25 cellular contexts compared by ENCODE assay signal in genomic region chr2:10337449-10337848, GRCh38. TPM values are rescaled to one million over a fixed set of nuclear protein-coding genes. Genes with fewer than 3 reads are reported as not detected.
DNase-seq lines count a peak whose midpoint lies in the region; ATAC-seq, FAIRE-seq and TF ChIP-seq lines count a peak whose summit lies in the region.
"Had no signal": no experiment of that assay in that cellular context is flagged by ENCODE, and none has a peak within 500 bp of the region (broad histone marks: within the 10 kb centered on the region; RNA-seq: fewer than 3 reads in every experiment).

No MANE protein-coding gene starts in this region.

- no peaks in the 10 kb centered on the region for H3K9me2 ChIP-seq in GM23338 (ENCODE audit: insufficient read depth)

- H3K27me3 ChIP-seq in HepG2 (ENCODE audit: control insufficient read depth in 1 of 2, insufficient read depth in 2 of 2, low read length in 2 of 2) (no peaks in the 10 kb centered on the region), right lobe of liver (no peaks in the 10 kb centered on the region), neural progenitor cell (no peaks in the 10 kb centered on the region), GM23338 (ENCODE audit: insufficient read depth) (no peaks in the 10 kb centered on the region)

- intact Hi-C loops in HepG2 (cut with micrococcal nuclease; ENCODE audit: unreplicated experiment) (no loop called here), right lobe of liver (cut with DNase I) (no loop called here)

- H3K4me3 Mint-ChIP-seq in activated T-helper 17 cell treated with anti-CD3 and anti-CD28 coated beads, Interleukin-2, amount 50 U/mL, for 72 hours = no peak overlapping the region
- no peak overlapping the region for H3K4me3 Mint-ChIP-seq in neural progenitor cell
- H3K4me3 Mint-ChIP-seq in GM23338 = no peak overlapping the region
- H3K4me3 Mint-ChIP-seq: HFFc6, IgD-negative memory B cell had no signal

- in situ Hi-C loops in HepG2 (cut with HindIII; ENCODE audit: extremely low pct_ligation_motif_present, low pct_unique_long_range_greater_than_20kb) = no loop called here

- no peak overlapping the region for H2AFZ ChIP-seq in HepG2 (ENCODE audit: low read length)
- H2AFZ ChIP-seq in neural progenitor cell (replicated peaks) = no peak overlapping the region
- H2AFZ ChIP-seq in GM23338 = no peak overlapping the region

- H3K9me3 Mint-ChIP-seq in activated T-helper 17 cell treated with anti-CD3 and anti-CD28 coated beads, Interleukin-2, amount 50 U/mL, for 72 hours = no peaks in the 10 kb centered on the region
- H3K9me3 Mint-ChIP-seq in neural progenitor cell (peaks cover 5% of the 10 kb centered on the region), GM23338 (peaks cover 7% of the 10 kb centered on the region; the same call in 2 of the 3 replicates)

- H3K9me3 ChIP-seq in HepG2 (ENCODE audit: low read length) (peaks cover 7% of the 10 kb centered on the region; the same call in 1 of the 2 replicates), right lobe of liver (no peaks in the 10 kb centered on the region), neural progenitor cell (ENCODE audit: low read depth) (no peaks in the 10 kb centered on the region)

- no peak for ATAC-seq in HepG2
- ATAC-seq in right lobe of liver = no peak
- ATAC-seq in activated T-helper 17 cell treated with anti-CD3 and anti-CD28 coated beads, Interleukin-2, amount 50 U/mL, for 72 hours (replicated peaks) = no peak
- no peak for ATAC-seq in GM23338
- no peak for ATAC-seq in GM18861 (IDR thresholded peaks at IDR 0.05; ENCODE audit: unreplicated experiment)
- ATAC-seq: Right ventricle myocardium inferior had no signal

- H3K9ac ChIP-seq in HepG2 (ENCODE audit: insufficient read depth, low read depth, low read length) (no peak overlapping the region), neural progenitor cell (no peak overlapping the region)

- H3F3A ChIP-seq in neural progenitor cell (ENCODE audit: low read depth) (peaks cover 7% of the 10 kb centered on the region), GM23338 (replicated peaks; ENCODE audit: low read depth) (no peaks in the 10 kb centered on the region)

- peak overlapping the region; percentile 13 for H3K27ac Mint-ChIP-seq in activated T-helper 17 cell treated with anti-CD3 and anti-CD28 coated beads, Interleukin-2, amount 50 U/mL, for 72 hours
- peak overlapping the region; percentile 55 for H3K27ac Mint-ChIP-seq in neural progenitor cell
- no peak overlapping the region for H3K27ac Mint-ChIP-seq in GM23338
- H3K27ac Mint-ChIP-seq: HFFc6 had no signal

- TF ChIP-seq EP300 in HepG2 (IDR thresholded peaks at IDR 0.05; ENCODE audit: low read depth in 2 of 2, low read length in 2 of 2) (no peak), HepG2 (CRISPR knock-in tag; IDR thresholded peaks at IDR 0.05; ENCODE audit: borderline replicate concordance) (no peak)

- H3K36me3 ChIP-seq in HepG2 (replicated peaks in 1 of 2; ENCODE audit: control insufficient read depth in 1 of 2, insufficient read depth in 2 of 2, low read length in 2 of 2) (peaks cover 2 to 10% of the 10 kb centered on the region in 2 experiments; a peak in 3 of 5 replicates), right lobe of liver (no peaks in the 10 kb centered on the region), neural progenitor cell (no peaks in the 10 kb centered on the region), GM23338 (ENCODE audit: insufficient read depth) (no peaks in the 10 kb centered on the region)

- H3K4me2 ChIP-seq in HepG2 (ENCODE audit: low read depth, low read length) = no peak overlapping the region
- H3K4me2 ChIP-seq in neural progenitor cell = no peak overlapping the region
- no peak overlapping the region for H3K4me2 ChIP-seq in GM23338

- no TSS peak for BruUV-seq in HepG2 (replicated peaks; lab: Mats Ljungman, UMichigan)

- FAIRE-seq in HepG2 (lab: Jason Lieb, UNC) = no peak
- FAIRE-seq: A204.1, GM12892, H54, HTR-8/SVneo, RCC 7860 had no signal

- peaks cover 77% of the 10 kb centered on the region for H3K36me3 Mint-ChIP-seq in activated T-helper 17 cell treated with anti-CD3 and anti-CD28 coated beads, Interleukin-2, amount 50 U/mL, for 72 hours (ENCODE audit: low read depth)
- H3K36me3 Mint-ChIP-seq in neural progenitor cell = no peaks in the 10 kb centered on the region
- H3K36me3 Mint-ChIP-seq in GM23338 (ENCODE audit: low read depth) = peaks cover 9% of the 10 kb centered on the region; the same call in 2 of the 3 replicates

- H3K4me1 Mint-ChIP-seq in activated T-helper 17 cell treated with anti-CD3 and anti-CD28 coated beads, Interleukin-2, amount 50 U/mL, for 72 hours = peaks cover 44% of the 10 kb centered on the region
- H3K4me1 Mint-ChIP-seq in neural progenitor cell = peaks cover 39% of the 10 kb centered on the region
- peaks cover 13% of the 10 kb centered on the region for H3K4me1 Mint-ChIP-seq in GM23338

- CTCF ChIA-PET in HepG2 (lab: Yijun Ruan, JAX; ENCODE audit: low intra/inter-chr PET ratio, low total read pairs) = no interaction called here

- no peak for DNase-seq in HepG2 (ENCODE audit: low spot score)
- DNase-seq in right lobe of liver = no peak
- no peak for DNase-seq in neural progenitor cell (ENCODE audit: low spot score)
- DNase-seq in GM23338 (ENCODE audit: low spot score) = no peak
- DNase-seq in NCI-H2227 treated with DMSO at 0.1 percent for 48 hours (lab: John Stamatoyannopoulos, UW) = no peak
- DNase-seq in NCI-H82 treated with DMSO at 0.1 percent for 48 hours (lab: John Stamatoyannopoulos, UW; ENCODE audit: unreplicated experiment) = no peak
- DNase-seq: DMS79, HFFc6, Kasumi-1, MM.1S, NCI-H1092, NCI-H1436 treated with DMSO at 0.1 percent for 48 hours, NCI-H2029, NCI-H2171, NCI-H446, NCI-H526 treated with DMSO at 0.1 percent for 48 hours had no signal

- H3K4me3 ChIP-seq in HepG2 (replicated peaks in 1 of 3; ENCODE audit: insufficient read depth in 1 of 3, low read depth in 2 of 3, low read length in 3 of 3) = no peak overlapping the region
- H3K4me3 ChIP-seq in right lobe of liver = no peak overlapping the region
- no peak overlapping the region for H3K4me3 ChIP-seq in neural progenitor cell
- no peak overlapping the region for H3K4me3 ChIP-seq in GM23338

- TF ChIP-seq CTCF in HepG2 (CRISPR knock-in tag; IDR thresholded peaks at IDR 0.05) (no peak), right lobe of liver (IDR thresholded peaks at IDR 0.05) (no peak), neural progenitor cell (IDR thresholded peaks at IDR 0.05) (no peak), GM23338 (conservative IDR thresholded peaks at IDR 0.05; ENCODE audit: low read depth in 2 of 2) (no peak)

- H4K20me1 ChIP-seq in HepG2 (ENCODE audit: insufficient read depth, low read length) (peaks cover 11% of the 10 kb centered on the region; the same call in 1 of the 2 replicates), neural progenitor cell (ENCODE audit: low read depth) (no peaks in the 10 kb centered on the region), GM23338 (replicated peaks; ENCODE audit: insufficient read depth) (no peaks in the 10 kb centered on the region)

- WGBS in HepG2 (ENCODE audit: low lambda C conversion rate) = 92% methylated on average over 5 of the region's 5 CpGs
- WGBS in right lobe of liver (ENCODE audit: insufficient coverage, low coverage, low lambda C conversion rate, missing lambda C conversion rate) = 72% methylated on average over 3 of the region's 5 CpGs

- TF ChIP-seq POLR2A in HepG2 (IDR thresholded peaks at IDR 0.05; ENCODE audit: insufficient read depth in 1 of 2, low read depth in 2 of 2, low read length in 2 of 2) (no peak), right lobe of liver (IDR thresholded peaks at IDR 0.05) (no peak)

- H3K79me2 ChIP-seq in HepG2 (ENCODE audit: insufficient read depth, low read length) (peaks cover 22% of the 10 kb centered on the region), neural progenitor cell (ENCODE audit: low read depth) (no peaks in the 10 kb centered on the region), GM23338 (replicated peaks; ENCODE audit: insufficient read depth) (peaks cover 4% of the 10 kb centered on the region; the same call in 1 of the 2 replicates)

- POLR2A ChIA-PET in HepG2 (lab: Yijun Ruan, JAX) = no interaction called here

- TF ChIP-seq RAD21 in HepG2 (CRISPR knock-in tag; IDR thresholded peaks at IDR 0.05) = no peak

- H3K27me3 Mint-ChIP-seq in activated T-helper 17 cell treated with anti-CD3 and anti-CD28 coated beads, Interleukin-2, amount 50 U/mL, for 72 hours = no peaks in the 10 kb centered on the region
- H3K27me3 Mint-ChIP-seq in neural progenitor cell (ENCODE audit: insufficient read depth, low read depth) = peaks cover 2% of the 10 kb centered on the region
- H3K27me3 Mint-ChIP-seq in GM23338 (ENCODE audit: insufficient read depth, low read depth, poor library complexity) = peaks cover 6% of the 10 kb centered on the region
- H3K27me3 Mint-ChIP-seq: IgD-negative memory B cell had no signal

- no peak overlapping the region for H3K27ac ChIP-seq in HepG2 (ENCODE audit: extremely low read length, insufficient read depth, low read length)
- H3K27ac ChIP-seq in right lobe of liver = no peak overlapping the region
- no peak overlapping the region for H3K27ac ChIP-seq in neural progenitor cell
- H3K27ac ChIP-seq in GM23338 (ENCODE audit: low read depth) = no peak overlapping the region

- H3K4me1 ChIP-seq in HepG2 (ENCODE audit: insufficient read depth, low read length) = peaks cover 37% of the 10 kb centered on the region
- H3K4me1 ChIP-seq in right lobe of liver = peaks cover 0 to 9% (median 0%) of the 10 kb centered on the region in 4 donors
- H3K4me1 ChIP-seq in neural progenitor cell = peaks cover 12% of the 10 kb centered on the region
- H3K4me1 ChIP-seq in GM23338 (ENCODE audit: insufficient read depth) = peaks cover 8% of the 10 kb centered on the region; the same call in 1 of the 2 replicates

RNA-seq across cellular contexts. Expression of gene HPCAL1, which starts 34.7 kb away (rescaled TPM):
- total RNA-seq in HepG2 (2016; rRNA removed; fragmentation: Illumina TruSeq; extraction: Trizol) (23.3 and 29.9 TPM in 2 replicates), right lobe of liver (10 to 100 TPM; 23.1 to 68.8 (median 29.1) TPM), neural progenitor cell (ENCODE audit: low replicate concordance) (3.7 and 8.0 TPM in 2 replicates)
- total RNA-seq in HepG2 (2016; cell fraction: cytosol; rRNA removed; fragmentation: Illumina TruSeq; extraction: Trizol; ENCODE audit: low read depth) = 43.0 and 51.2 TPM in 2 replicates
- total RNA-seq in HepG2 (2016; cell fraction: insoluble cytoplasmic fraction; rRNA removed; fragmentation: Illumina TruSeq; extraction: Trizol) = 21.4 and 28.1 TPM in 2 replicates
- 50.7 and 67.7 TPM in 2 replicates for total RNA-seq in HepG2 (2016; cell fraction: membrane; rRNA removed; fragmentation: Illumina TruSeq; extraction: Trizol)
- 12.9 and 16.1 TPM in 2 replicates for total RNA-seq in HepG2 (2016; cell fraction: nucleus; rRNA removed; fragmentation: Illumina TruSeq; extraction: Trizol)
- polyA plus RNA-seq in HepG2 (2011; rRNA removed) (29.5 and 38.6 TPM in 2 replicates), GM23338 (2016; fragmentation: Nextera tagmentation; extraction: Ambion mirVana) (8.3 and 9.7 TPM in 2 replicates)
- 29.8 and 35.9 TPM in 2 replicates for polyA plus RNA-seq in HepG2 (2011; cell fraction: cytosol; rRNA removed)
- polyA plus RNA-seq in HepG2 (2011; cell fraction: nucleus; rRNA removed) = 54.3 and 60.0 TPM in 2 replicates
- 46.0 and 46.8 TPM in 2 replicates for polyA plus RNA-seq in HepG2 (2012)
- polyA plus RNA-seq in HepG2 (2016; cell fraction: cytosol; fragmentation: Illumina TruSeq; extraction: Trizol; ENCODE audit: low read depth) = 37.1 and 47.1 TPM in 2 replicates
- polyA plus RNA-seq in HepG2 (2016; cell fraction: insoluble cytoplasmic fraction; fragmentation: Illumina TruSeq; extraction: Trizol; ENCODE audit: low read depth) = 24.6 and 35.5 TPM in 2 replicates
- 54.6 and 65.1 TPM in 2 replicates for polyA plus RNA-seq in HepG2 (2016; cell fraction: membrane; fragmentation: Illumina TruSeq; extraction: Trizol; ENCODE audit: low read depth)
- 30.3 and 35.7 TPM in 2 replicates for polyA plus RNA-seq in HepG2 (2016; cell fraction: nucleus; fragmentation: Illumina TruSeq; extraction: Trizol; ENCODE audit: insufficient read depth, low read depth)
- polyA minus RNA-seq in HepG2 (2011; rRNA and poly(A)+ RNA removed; ENCODE audit: low replicate concordance) = 26.5 and 27.7 TPM in 2 replicates
- polyA minus RNA-seq in HepG2 (2011; cell fraction: cytosol; rRNA and poly(A)+ RNA removed) = 19.4 and 20.4 TPM in 2 replicates
- 12.6 and 15.5 TPM in 2 replicates for polyA minus RNA-seq in HepG2 (2011; cell fraction: nucleus; rRNA and poly(A)+ RNA removed)
- total RNA-seq in activated T-helper 17 cell treated with anti-CD3 and anti-CD28 coated beads, Interleukin-2, amount 50 U/mL, for 72 hours = 100 to 1,000 TPM in 1 of 2 donors, 10 to 100 TPM in 1; 57.9 to 139 TPM
- total RNA-seq in GM23338 (2014; rRNA removed; shearing (Covaris generic)) = 14.8 and 25.4 TPM in 2 replicates
